1 cellular context compared by ENCODE assay signal in the genomic region with DNA sequence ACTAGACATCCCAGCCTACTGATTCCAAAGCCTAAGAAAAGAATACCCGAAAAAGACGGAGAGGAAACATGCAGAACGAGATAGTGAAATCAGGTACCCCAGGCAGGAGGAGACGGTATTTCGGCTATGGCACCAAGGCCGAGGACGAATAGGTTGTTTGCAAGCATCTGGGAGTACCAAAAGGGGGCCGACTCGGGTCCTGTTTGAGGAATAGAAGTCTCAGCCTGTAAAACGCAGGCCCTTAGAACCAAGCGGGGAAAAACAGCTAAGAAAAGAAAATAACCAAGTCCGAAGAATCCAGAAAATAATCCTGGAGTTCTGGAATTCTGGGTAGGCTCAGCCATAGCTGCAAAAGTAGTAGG.
TF ChIP-seq lines count a peak whose summit lies in the region.

No MANE protein-coding gene starts in this region.

TF ChIP-seq in HepG2, 621 proteins besides CTCF, POLR2A, EP300 and RAD21:
- TF ChIP-seq ZNF674 (CRISPR knock-in tag; IDR thresholded peaks at IDR 0.05; ENCODE audit: low read depth) (0 out of 2 replicates have a peak, but pooled peaks have one; percentile 52), NR2F2 (IDR thresholded peaks at IDR 0.05; ENCODE audit: borderline replicate concordance, low read depth) (0 out of 2 replicates have a peak, but pooled peaks have one; percentile 13), SSRP1 (CRISPR knock-in tag; IDR thresholded peaks at IDR 0.05) (0 out of 2 replicates have a peak, but pooled peaks have one; percentile 35), HOXA9 (CRISPR knock-in tag; IDR thresholded peaks at IDR 0.05; ENCODE audit: borderline replicate concordance) (no peak)
